In genomic region chr9:135888126-135888765, GRCh38 we compare ENCODE assay signal across 12 cellular contexts. TPM values are rescaled to one million over a fixed set of nuclear protein-coding genes. Genes with fewer than 3 reads are reported as not detected.
DNase-seq lines count a peak whose midpoint lies in the region; ATAC-seq and TF ChIP-seq lines count a peak whose summit lies in the region.
"Had no signal": no experiment of that assay in that cellular context is flagged by ENCODE, and none has a peak within 500 bp of the region (broad histone marks: within the 10 kb centered on the region; RNA-seq: fewer than 3 reads in every experiment).

No MANE protein-coding gene starts in this region.

- no peak for TF ChIP-seq POLR2A in vagina (IDR thresholded peaks at IDR 0.05)

- H3K27ac Mint-ChIP-seq in T-helper 2 cell treated with Interferon-gamma antibody and Interleukin-4, amounts not matched to agents 5 μg/mL and 100 μg/mL, for 36 hours, result no peak overlapping the region

- H3K27ac ChIP-seq in cingulate gyrus (ENCODE audit: low read depth, low read length) (peak overlapping the region; percentile 75), skeletal muscle tissue (ENCODE audit: low read depth, low read length) (peak overlapping the region; percentile 38), vagina (no peak overlapping the region)

- H3K9me3 ChIP-seq in NT2/D1 (ENCODE audit: insufficient read depth, low read length), result no peaks in the 10 kb centered on the region
- H3K9me3 ChIP-seq in skeletal muscle tissue (ENCODE audit: control insufficient read depth in 3 of 3, low read length in 3 of 3), result no peaks in the 10 kb centered on the region
- no peaks in the 10 kb centered on the region for H3K9me3 ChIP-seq in vagina
- H3K9me3 ChIP-seq: A549, SK-N-SH had no signal

- no peaks in the 10 kb centered on the region for H3K27me3 Mint-ChIP-seq in T-helper 2 cell treated with Interferon-gamma antibody and Interleukin-4, amounts not matched to agents 5 μg/mL and 100 μg/mL, for 36 hours (ENCODE audit: low read depth)

- no peak for TF ChIP-seq CTCF in vagina (IDR thresholded peaks at IDR 0.05)

- H3K36me3 ChIP-seq in NT2/D1 (ENCODE audit: insufficient read depth, insufficient read length, low read length) (peaks cover 10% of the 10 kb centered on the region), skeletal muscle tissue (ENCODE audit: control insufficient read depth in 3 of 3, insufficient read depth in 3 of 3, low read length in 3 of 3) (no peaks in the 10 kb centered on the region), vagina (no peaks in the 10 kb centered on the region)

- DNase-seq in T-helper 2 cell treated with Interferon-gamma antibody and Interleukin-4, amounts not matched to agents 5 μg/mL and 100 μg/mL, for 36 hours (ENCODE audit: low spot score), result no peak
- no peak for DNase-seq in T-helper 2 cell
- DNase-seq in NT2/D1 (ENCODE audit: low read depth, low spot score), result no peak
- no peak for DNase-seq in HK-2 (ENCODE audit: unreplicated experiment)
- no peak for DNase-seq in vagina (ENCODE audit: extremely low spot score in 2 of 2)
- DNase-seq: activated gamma-delta T cell, NCI-H1048, SK-N-SH had no signal

- H3K9me3 Mint-ChIP-seq in T-helper 2 cell treated with Interferon-gamma antibody and Interleukin-4, amounts not matched to agents 5 μg/mL and 100 μg/mL, for 36 hours, result no peaks in the 10 kb centered on the region

- H3K36me3 Mint-ChIP-seq in T-helper 2 cell treated with Interferon-gamma antibody and Interleukin-4, amounts not matched to agents 5 μg/mL and 100 μg/mL, for 36 hours (ENCODE audit: low read depth), result peaks cover 2% of the 10 kb centered on the region

- H3K9ac ChIP-seq in NT2/D1 (ENCODE audit: insufficient read length, low read depth) (peak overlapping the region; percentile 3), skeletal muscle tissue (ENCODE audit: low read depth in 1 of 3, low read length in 3 of 3) (peak overlapping the region in 1 of 3 donors; percentile 62)
- H3K9ac ChIP-seq: SK-N-SH had no signal

- H3K4me3 ChIP-seq in NT2/D1 (ENCODE audit: insufficient read length, low read depth) (no peak overlapping the region), skeletal muscle tissue (ENCODE audit: low read length in 3 of 3) (no peak overlapping the region), vagina (no peak overlapping the region)
- H3K4me3 ChIP-seq: A549 had no signal

- H3K4me1 ChIP-seq in NT2/D1 (ENCODE audit: insufficient read depth, insufficient read length) (peaks cover 43% of the 10 kb centered on the region), skeletal muscle tissue (ENCODE audit: control insufficient read depth in 3 of 3, insufficient read depth in 3 of 3, low read length in 3 of 3) (peaks cover 32 to 80% (median 74%) of the 10 kb centered on the region in 3 donors), vagina (peaks cover 80% of the 10 kb centered on the region)

- peak overlapping the region; percentile 71 for H3K4me3 Mint-ChIP-seq in T-helper 2 cell treated with Interferon-gamma antibody and Interleukin-4, amounts not matched to agents 5 μg/mL and 100 μg/mL, for 36 hours

- H3K4me1 Mint-ChIP-seq in T-helper 2 cell treated with Interferon-gamma antibody and Interleukin-4, amounts not matched to agents 5 μg/mL and 100 μg/mL, for 36 hours (ENCODE audit: low read depth), result peaks cover 46% of the 10 kb centered on the region

- intact Hi-C loops in vagina (cut with DNase I), result no loop called here

- no peak for ATAC-seq in GM21619 (IDR thresholded peaks at IDR 0.05; ENCODE audit: unreplicated experiment)

- H3K27me3 ChIP-seq in NT2/D1 (ENCODE audit: insufficient read depth, insufficient read length) (no peaks in the 10 kb centered on the region), skeletal muscle tissue (ENCODE audit: control insufficient read depth in 3 of 3, insufficient read depth in 3 of 3, low read length in 3 of 3) (no peaks in the 10 kb centered on the region), vagina (no peaks in the 10 kb centered on the region)

RNA-seq across cellular contexts. Expression of gene CAMSAP1, which starts 19.1 kb away (rescaled TPM):
- total RNA-seq in skeletal muscle tissue, result 31.3 TPM
- 20.9 TPM for total RNA-seq in vagina
